In genomic region chr2:25315316-25315680, GRCh38 we compare ENCODE assay signal across 9 cellular contexts. TPM values are rescaled to one million over a fixed set of nuclear protein-coding genes. Genes with fewer than 3 reads are reported as not detected.
DNase-seq lines count a peak whose midpoint lies in the region; ATAC-seq and TF ChIP-seq lines count a peak whose summit lies in the region.
"Had no signal": no experiment of that assay in that cellular context is flagged by ENCODE, and none has a peak within 500 bp of the region (broad histone marks: within the 10 kb centered on the region; RNA-seq: fewer than 3 reads in every experiment).

No MANE protein-coding gene starts in this region.

- no peaks in the 10 kb centered on the region for H3K27me3 ChIP-seq in GM23338 (ENCODE audit: insufficient read depth)
- no peaks in the 10 kb centered on the region for H3K27me3 ChIP-seq in Peyer's patch
- no peaks in the 10 kb centered on the region for H3K27me3 ChIP-seq in esophagus muscularis mucosa

- H3K9me2 ChIP-seq in GM23338 (ENCODE audit: insufficient read depth): no peaks in the 10 kb centered on the region

- H3K4me3 ChIP-seq in GM23338: no peak overlapping the region
- H3K4me3 ChIP-seq in Peyer's patch: no peak overlapping the region
- H3K4me3 ChIP-seq in esophagus muscularis mucosa: peak overlapping the region in 3 of 4 donors; percentile 14 to 24 (median 24)
- no peak overlapping the region for H3K4me3 ChIP-seq in skin epidermis

- no peak overlapping the region for H3K4me3 Mint-ChIP-seq in GM23338
- H3K4me3 Mint-ChIP-seq: activated B cell treated with CpG ODN at 0.5 μM for 24 hours had no signal

- no peaks in the 10 kb centered on the region; the same call in 2 of the 3 replicates for H3K9me3 Mint-ChIP-seq in GM23338
- H3K9me3 Mint-ChIP-seq: activated B cell treated with CpG ODN at 0.5 μM for 24 hours had no signal

- H3K4me1 ChIP-seq in GM23338 (ENCODE audit: insufficient read depth) (peaks cover 43% of the 10 kb centered on the region), Peyer's patch (peaks cover 0 to 53% (median 16%) of the 10 kb centered on the region in 4 donors), esophagus muscularis mucosa (peaks cover 56 to 78% (median 73%) of the 10 kb centered on the region in 4 donors)

- peaks cover 54% of the 10 kb centered on the region for H3K4me1 Mint-ChIP-seq in GM23338

- intact Hi-C loops in esophagus muscularis mucosa (cut with DNase I): no loop called here

- no peak for TF ChIP-seq EP300 in esophagus muscularis mucosa (IDR thresholded peaks at IDR 0.05)

- H3K27ac ChIP-seq in GM23338 (ENCODE audit: low read depth) (0 out of 2 replicates have a peak overlapping the region, but pooled peaks have one; percentile 19), Peyer's patch (peak overlapping the region; percentile 36 to 67 (median 56)), esophagus muscularis mucosa (replicated peaks in 1 of 4) (peak overlapping the region; percentile 68 to 76 (median 75)), skin epidermis (peak overlapping the region in 19 of 21 experiments; percentile 9 to 83 (median 74))

- H3K4me2 ChIP-seq in GM23338: peak overlapping the region; percentile 57; the same call in 1 of the 2 replicates

- H3K79me2 ChIP-seq in GM23338 (replicated peaks; ENCODE audit: insufficient read depth): no peaks in the 10 kb centered on the region

- H3K36me3 ChIP-seq in GM23338 (ENCODE audit: insufficient read depth): no peaks in the 10 kb centered on the region
- no peaks in the 10 kb centered on the region for H3K36me3 ChIP-seq in Peyer's patch
- peaks cover 0 to 28% (median 22%) of the 10 kb centered on the region in 4 donors for H3K36me3 ChIP-seq in esophagus muscularis mucosa

- peak overlapping the region; percentile 31; the same call in 1 of the 2 replicates for H3K27ac Mint-ChIP-seq in GM23338
- H3K27ac Mint-ChIP-seq: activated B cell treated with CpG ODN at 0.5 μM for 24 hours had no signal

- ATAC-seq in GM23338 (peak; percentile 41), HG02763 (IDR thresholded peaks at IDR 0.05; ENCODE audit: unreplicated experiment) (no peak), HG03342 (IDR thresholded peaks at IDR 0.05; ENCODE audit: unreplicated experiment) (no peak)

- peaks cover 12% of the 10 kb centered on the region for H3K27me3 Mint-ChIP-seq in GM23338 (ENCODE audit: insufficient read depth, low read depth, poor library complexity)
- H3K27me3 Mint-ChIP-seq: activated B cell treated with CpG ODN at 0.5 μM for 24 hours had no signal

- H4K20me1 ChIP-seq in GM23338 (replicated peaks; ENCODE audit: insufficient read depth): no peaks in the 10 kb centered on the region

- 27% methylated on average over 9 of the region's 11 CpGs for WGBS in esophagus muscularis mucosa

- no peak for DNase-seq in GM23338 (ENCODE audit: low spot score)
- DNase-seq in Peyer's patch: no peak
- no peak for DNase-seq in esophagus muscularis mucosa (ENCODE audit: extremely low spot score)
- DNase-seq in NCI-H1417 (lab: John Stamatoyannopoulos, UW): no peak
- DNase-seq: activated B cell treated with CpG ODN at 0.5 μM for 24 hours, GOT3 had no signal

- peak overlapping the region; percentile 90 for H2AFZ ChIP-seq in GM23338

- H3K36me3 Mint-ChIP-seq in GM23338 (ENCODE audit: low read depth): no peaks in the 10 kb centered on the region; the same call in 2 of the 3 replicates

- H3K9me3 ChIP-seq in Peyer's patch (no peaks in the 10 kb centered on the region), esophagus muscularis mucosa (no peaks in the 10 kb centered on the region)

- 0 out of 2 replicates have a peak, but pooled peaks cover 18% of the 10 kb centered on the region for H3F3A ChIP-seq in GM23338 (replicated peaks; ENCODE audit: low read depth)

- TF ChIP-seq POLR2A in Peyer's patch (IDR thresholded peaks at IDR 0.05) (no peak), esophagus muscularis mucosa (IDR thresholded peaks at IDR 0.05; ENCODE audit: low read depth) (no peak)

- TF ChIP-seq CTCF in GM23338 (conservative IDR thresholded peaks at IDR 0.05; ENCODE audit: low read depth in 2 of 2) (no peak), Peyer's patch (IDR thresholded peaks at IDR 0.05) (no peak), esophagus muscularis mucosa (IDR thresholded peaks at IDR 0.05) (no peak)

TF ChIP-seq in GM23338, 12 proteins besides CTCF, POLR2A, EP300 and RAD21:
- TF ChIP-seq JUNB (IDR thresholded peaks at IDR 0.05; ENCODE audit: unreplicated experiment) (no peak), EZH2phosphoT487 (IDR thresholded peaks at IDR 0.05; ENCODE audit: unreplicated experiment) (no peak), ZNF114 (CRISPR knock-in tag; IDR thresholded peaks at IDR 0.05) (no peak), NANOG (IDR thresholded peaks at IDR 0.05; ENCODE audit: borderline replicate concordance) (no peak), EZH2 (IDR thresholded peaks at IDR 0.05; ENCODE audit: low read depth, unreplicated experiment) (no peak), ETS1 (IDR thresholded peaks at IDR 0.05) (no peak), POLR2AphosphoS5 (IDR thresholded peaks at IDR 0.05; ENCODE audit: low read depth) (no peak), ZNF331 (CRISPR knock-in tag; IDR thresholded peaks at IDR 0.05; ENCODE audit: low read depth) (no peak)
- TF ChIP-seq, protein P1, sequence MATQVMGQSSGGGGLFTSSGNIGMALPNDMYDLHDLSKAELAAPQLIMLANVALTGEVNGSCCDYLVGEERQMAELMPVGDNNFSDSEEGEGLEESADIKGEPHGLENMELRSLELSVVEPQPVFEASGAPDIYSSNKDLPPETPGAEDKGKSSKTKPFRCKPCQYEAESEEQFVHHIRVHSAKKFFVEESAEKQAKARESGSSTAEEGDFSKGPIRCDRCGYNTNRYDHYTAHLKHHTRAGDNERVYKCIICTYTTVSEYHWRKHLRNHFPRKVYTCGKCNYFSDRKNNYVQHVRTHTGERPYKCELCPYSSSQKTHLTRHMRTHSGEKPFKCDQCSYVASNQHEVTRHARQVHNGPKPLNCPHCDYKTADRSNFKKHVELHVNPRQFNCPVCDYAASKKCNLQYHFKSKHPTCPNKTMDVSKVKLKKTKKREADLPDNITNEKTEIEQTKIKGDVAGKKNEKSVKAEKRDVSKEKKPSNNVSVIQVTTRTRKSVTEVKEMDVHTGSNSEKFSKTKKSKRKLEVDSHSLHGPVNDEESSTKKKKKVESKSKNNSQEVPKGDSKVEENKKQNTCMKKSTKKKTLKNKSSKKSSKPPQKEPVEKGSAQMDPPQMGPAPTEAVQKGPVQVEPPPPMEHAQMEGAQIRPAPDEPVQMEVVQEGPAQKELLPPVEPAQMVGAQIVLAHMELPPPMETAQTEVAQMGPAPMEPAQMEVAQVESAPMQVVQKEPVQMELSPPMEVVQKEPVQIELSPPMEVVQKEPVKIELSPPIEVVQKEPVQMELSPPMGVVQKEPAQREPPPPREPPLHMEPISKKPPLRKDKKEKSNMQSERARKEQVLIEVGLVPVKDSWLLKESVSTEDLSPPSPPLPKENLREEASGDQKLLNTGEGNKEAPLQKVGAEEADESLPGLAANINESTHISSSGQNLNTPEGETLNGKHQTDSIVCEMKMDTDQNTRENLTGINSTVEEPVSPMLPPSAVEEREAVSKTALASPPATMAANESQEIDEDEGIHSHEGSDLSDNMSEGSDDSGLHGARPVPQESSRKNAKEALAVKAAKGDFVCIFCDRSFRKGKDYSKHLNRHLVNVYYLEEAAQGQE (IDR thresholded peaks at IDR 0.05; ENCODE audit: unreplicated experiment): no peak

RNA-seq across cellular contexts. Expression of gene DNMT3A, which starts 26.4 kb away (rescaled TPM):
- total RNA-seq in GM23338 (2014; rRNA removed; shearing (Covaris generic)): 67.2 and 80.4 TPM in 2 replicates
- polyA plus RNA-seq in GM23338 (2016; fragmentation: Nextera tagmentation; extraction: Ambion mirVana): 42.9 and 47.2 TPM in 2 replicates
- total RNA-seq in Peyer's patch: 100 to 1,000 TPM in 1 of 4 donors, 10 to 100 TPM in 3; 10.7 to 126 (median 27.7) TPM
- total RNA-seq in esophagus muscularis mucosa: 10 to 100 TPM; 11.3 to 29.5 (median 16.9) TPM

Comparison
In these comparisons a context has a peak if more than half of its experiments do, and no peak if none do; other contexts are left out.
1. H3K27ac ChIP-seq: peak in every context shown above with its lines; median percentile 75 in esophagus muscularis mucosa; 74 in skin epidermis; 56 in Peyer's patch; 19 in GM23338.
2. H3K4me3 ChIP-seq: peak in esophagus muscularis mucosa (3 of 4); none in GM23338 (single experiment), Peyer's patch (0 of 4) and skin epidermis (0 of 7).